ENCODE assay signal across 8 cellular contexts in genomic region chr14:100072783-100073346, GRCh38. TPM values are rescaled to one million over a fixed set of nuclear protein-coding genes. Genes with fewer than 3 reads are reported as not detected.
A peak's percentile ranks its signal among the peaks of the same experiment; 100 is the strongest.
DNase-seq lines count a peak whose midpoint lies in the region; ATAC-seq and TF ChIP-seq lines count a peak whose summit lies in the region.

No MANE protein-coding gene starts in this region.

- ATAC-seq in CD4-positive, CD25-positive, alpha-beta regulatory T cell (ENCODE audit: low read depth in 2 of 2): no peak
- ATAC-seq in HG03025 (IDR thresholded peaks at IDR 0.05; ENCODE audit: low FRiP score, unreplicated experiment): peak; percentile 34
- peak; percentile 60 for ATAC-seq in foreskin keratinocyte
- no peak for ATAC-seq in HG03439 (IDR thresholded peaks at IDR 0.05; ENCODE audit: unreplicated experiment)

- H3K4me3 Mint-ChIP-seq in CD4-positive, CD25-positive, alpha-beta regulatory T cell: peak overlapping the region; percentile 90 to 95 (median 92)

- H3K9me3 Mint-ChIP-seq in CD4-positive, CD25-positive, alpha-beta regulatory T cell: peaks cover 0 to 1% (median 0%) of the 10 kb centered on the region in 7 donors

- no peaks in the 10 kb centered on the region for H3K27me3 ChIP-seq in CD4-positive, CD25-positive, alpha-beta regulatory T cell (ENCODE audit: control insufficient read depth, insufficient read depth, low read length)
- no peaks in the 10 kb centered on the region for H3K27me3 ChIP-seq in foreskin keratinocyte
- H3K27me3 ChIP-seq in transverse colon: no peaks in the 10 kb centered on the region

- intact Hi-C loops in transverse colon (cut with DNase I; ENCODE audit: low total_unique reads): no loop called here

- in situ Hi-C loops in transverse colon (cut with MboI; ENCODE audit: low pct_ligation_motif_present in 1 of 4, low pct_unique_long_range_greater_than_20kb in 1 of 4, low sequenced_read_pairs in 3 of 4): no loop called here

- peaks cover 22 to 95% (median 63%) of the 10 kb centered on the region in 4 donors for H3K4me1 Mint-ChIP-seq in CD4-positive, CD25-positive, alpha-beta regulatory T cell

- TF ChIP-seq CTCF in foreskin keratinocyte (conservative IDR thresholded peaks at IDR 0.05): peak; percentile 95
- peak in 4 of 5 experiments; percentile 23 to 59 (median 38) for TF ChIP-seq CTCF in transverse colon (IDR thresholded peaks at IDR 0.05)

- no peak for TF ChIP-seq EP300 in transverse colon (IDR thresholded peaks at IDR 0.05; ENCODE audit: low read depth)

- peaks cover 100% of the 10 kb centered on the region for H3K4me1 ChIP-seq in CD4-positive, CD25-positive, alpha-beta regulatory T cell (ENCODE audit: control insufficient read depth, insufficient read depth, low read length, poor library complexity, severe bottlenecking)
- H3K4me1 ChIP-seq in foreskin keratinocyte (peaks cover 8% of the 10 kb centered on the region), transverse colon (peaks cover 0 to 28% (median 0%) of the 10 kb centered on the region in 4 donors)

- peak overlapping the region; percentile 92 to 100 (median 97) for H3K27ac Mint-ChIP-seq in CD4-positive, CD25-positive, alpha-beta regulatory T cell

- peak; percentile 58 to 80 (median 69) for DNase-seq in CD4-positive, CD25-positive, alpha-beta regulatory T cell
- DNase-seq in activated CD4-positive, alpha-beta T cell treated with anti-CD3 and anti-CD28 coated beads for 4 hours: peak; percentile 59 to 66
- DNase-seq in foreskin keratinocyte (peak in 1 of 2 donors; percentile 50), transverse colon (peak; percentile 75), SIG-M5 (lab: John Stamatoyannopoulos, UW) (no peak), LoVo (ENCODE audit: low spot score) (no peak)

- no peaks in the 10 kb centered on the region for H3K9me3 ChIP-seq in CD4-positive, CD25-positive, alpha-beta regulatory T cell (ENCODE audit: control insufficient read depth in 2 of 2, low read length in 2 of 2)
- H3K9me3 ChIP-seq in transverse colon: no peaks in the 10 kb centered on the region

- peak overlapping the region; percentile 95 for H3K27ac ChIP-seq in CD4-positive, CD25-positive, alpha-beta regulatory T cell (ENCODE audit: insufficient read depth, low read length, poor library complexity, severe bottlenecking)
- H3K27ac ChIP-seq in foreskin keratinocyte (no peak overlapping the region), transverse colon (peak overlapping the region; percentile 21 to 46 (median 31))

- TF ChIP-seq POLR2A in transverse colon (IDR thresholded peaks at IDR 0.05): no peak

- H3K36me3 ChIP-seq in CD4-positive, CD25-positive, alpha-beta regulatory T cell (ENCODE audit: control insufficient read depth, insufficient read depth, low read length): peaks cover 73% of the 10 kb centered on the region
- no peaks in the 10 kb centered on the region for H3K36me3 ChIP-seq in transverse colon

- WGBS in transverse colon (ENCODE audit: low coverage in 1 of 2), 2 donors: 42 to 100% methylated on average over 1 to 14 of the region's 14 CpGs

- H3K4me3 ChIP-seq in CD4-positive, CD25-positive, alpha-beta regulatory T cell (ENCODE audit: low read depth, low read length): peak overlapping the region; percentile 100
- H3K4me3 ChIP-seq in transverse colon: peak overlapping the region in 1 of 4 donors; percentile 12

- H3K36me3 Mint-ChIP-seq in CD4-positive, CD25-positive, alpha-beta regulatory T cell: peaks cover 81% of the 10 kb centered on the region

- H3K27me3 Mint-ChIP-seq in CD4-positive, CD25-positive, alpha-beta regulatory T cell: no peaks in the 10 kb centered on the region

RNA-seq across cellular contexts. Expression of gene EVL, which starts 7.6 kb away (rescaled TPM):
- 1,219 TPM for total RNA-seq in CD4-positive, CD25-positive, alpha-beta regulatory T cell
- 100 to 1,000 TPM; 118 to 141 (median 136) TPM for polyA plus RNA-seq in CD4-positive, CD25-positive, alpha-beta regulatory T cell
- 16.9 and 17.0 TPM in 2 replicates for total RNA-seq in foreskin keratinocyte
- 16.8 and 20.6 TPM in 2 replicates for polyA plus RNA-seq in foreskin keratinocyte
- 10 to 100 TPM; 22.8 to 86.4 (median 45.2) TPM for total RNA-seq in transverse colon

Comparison
In these comparisons a context has a peak if more than half of its experiments do, and no peak if none do; other contexts are left out.
1. ATAC-seq: peak in HG03025 (single experiment) and foreskin keratinocyte (single experiment); none in CD4-positive, CD25-positive, alpha-beta regulatory T cell (0 of 2) and HG03439 (single experiment).
2. DNase-seq: peak in CD4-positive, CD25-positive, alpha-beta regulatory T cell (3 of 3), activated CD4-positive, alpha-beta T cell treated with anti-CD3 and anti-CD28 coated beads for 4 hours (2 of 2) and transverse colon (single experiment); none in SIG-M5 (single experiment) and LoVo (single experiment).
3. RNA of gene EVL, which starts 7.6 kb away (total RNA-seq): 1,219 TPM in CD4-positive, CD25-positive, alpha-beta regulatory T cell (single experiment); 22.8 to 86.4 TPM in transverse colon and 16.9 to 17.0 TPM in foreskin keratinocyte; every median in the first group is over 10 times any median in the second.